9 cellular contexts compared by ENCODE assay signal in genomic region chr10:50538473-50539398, GRCh38.
DNase-seq lines count a peak whose midpoint lies in the region; ATAC-seq and TF ChIP-seq lines count a peak whose summit lies in the region.
"Had no signal": no experiment of that assay in that cellular context is flagged by ENCODE, and none has a peak within 500 bp of the region (broad histone marks: within the 10 kb centered on the region; RNA-seq: fewer than 3 reads in every experiment).

No MANE protein-coding gene starts in this region.

- 0 out of 2 replicates have a peak, but pooled peaks cover 4% of the 10 kb centered on the region for H3K9me2 ChIP-seq in PC-9 (ENCODE audit: insufficient read depth)

- intact Hi-C loops in PC-9 (cut with micrococcal nuclease; ENCODE audit: unreplicated experiment): no loop called here
- intact Hi-C loops in posterior vena cava (cut with DNase I): no loop called here

- H3K27me3 ChIP-seq in PC-9 (ENCODE audit: insufficient read depth, low read depth): no peaks in the 10 kb centered on the region

- no peaks in the 10 kb centered on the region for H3F3A ChIP-seq in PC-9 (ENCODE audit: insufficient read depth, low read depth)

- CTCF ChIA-PET in PC-9 (lab: Charles Lee): no interaction called here

- no peak overlapping the region for H3K27ac ChIP-seq in PC-9
- H3K27ac ChIP-seq: VCaP had no signal

- peak overlapping the region; percentile 75 to 76 for H3K27ac Mint-ChIP-seq in activated naive CD4-positive, alpha-beta T cell treated with anti-CD3 and anti-CD28 coated beads, Interleukin-2, amount 50 U/mL, for 72 hours

- no peaks in the 10 kb centered on the region for H3K36me3 ChIP-seq in PC-9 (ENCODE audit: low read depth)

- H3K79me2 ChIP-seq in PC-9 (ENCODE audit: low read depth): 0 out of 2 replicates have a peak, but pooled peaks cover 2% of the 10 kb centered on the region

- H3K36me3 Mint-ChIP-seq in activated naive CD4-positive, alpha-beta T cell treated with anti-CD3 and anti-CD28 coated beads, Interleukin-2, amount 50 U/mL, for 72 hours: no peaks in the 10 kb centered on the region

- H3K4me1 ChIP-seq in PC-9 (replicated peaks; ENCODE audit: insufficient read depth): peaks cover 14% of the 10 kb centered on the region

- peak; percentile 47 for ATAC-seq in GM18502 (IDR thresholded peaks at IDR 0.05; ENCODE audit: poor library complexity, unreplicated experiment)
- ATAC-seq in HG02571 (IDR thresholded peaks at IDR 0.05; ENCODE audit: unreplicated experiment): peak; percentile 36
- ATAC-seq in activated naive CD4-positive, alpha-beta T cell treated with anti-CD3 and anti-CD28 coated beads, Interleukin-2, amount 50 U/mL, for 72 hours: peak; percentile 45 to 54
- no peak for ATAC-seq in HG03457 (IDR thresholded peaks at IDR 0.05; ENCODE audit: unreplicated experiment)

- DNase-seq in activated naive CD4-positive, alpha-beta T cell treated with anti-CD3 and anti-CD28 coated beads, Interleukin-2, amount 50 U/mL, for 72 hours (ENCODE audit: low spot score in 2 of 2): no peak
- peak; percentile 86 for DNase-seq in midbrain (lab: John Stamatoyannopoulos, UW)
- DNase-seq in NCI-H1694 (lab: John Stamatoyannopoulos, UW): no peak
- no peak for DNase-seq in PC-9
- no peak for DNase-seq in posterior vena cava (ENCODE audit: low spot score)

- no peak overlapping the region for H3K4me2 ChIP-seq in PC-9

- no peaks in the 10 kb centered on the region for H3K9me3 Mint-ChIP-seq in activated naive CD4-positive, alpha-beta T cell treated with anti-CD3 and anti-CD28 coated beads, Interleukin-2, amount 50 U/mL, for 72 hours

- TF ChIP-seq CTCF in PC-9 (conservative IDR thresholded peaks at IDR 0.05): no peak

- H2AFZ ChIP-seq in PC-9: no peak overlapping the region

- no peaks in the 10 kb centered on the region for H3K9me3 ChIP-seq in PC-9 (ENCODE audit: insufficient read depth, low read depth)

- BruUV-seq in PC-9 (replicated peaks; lab: Mats Ljungman, UMichigan): no TSS peak

- POLR2A ChIA-PET in PC-9 (lab: Charles Lee; ENCODE audit: unreplicated experiment): no interaction called here

- H3K4me3 ChIP-seq in PC-9: no peak overlapping the region

- H4K20me1 ChIP-seq in PC-9 (ENCODE audit: insufficient read depth): no peaks in the 10 kb centered on the region
